In the genomic region with DNA sequence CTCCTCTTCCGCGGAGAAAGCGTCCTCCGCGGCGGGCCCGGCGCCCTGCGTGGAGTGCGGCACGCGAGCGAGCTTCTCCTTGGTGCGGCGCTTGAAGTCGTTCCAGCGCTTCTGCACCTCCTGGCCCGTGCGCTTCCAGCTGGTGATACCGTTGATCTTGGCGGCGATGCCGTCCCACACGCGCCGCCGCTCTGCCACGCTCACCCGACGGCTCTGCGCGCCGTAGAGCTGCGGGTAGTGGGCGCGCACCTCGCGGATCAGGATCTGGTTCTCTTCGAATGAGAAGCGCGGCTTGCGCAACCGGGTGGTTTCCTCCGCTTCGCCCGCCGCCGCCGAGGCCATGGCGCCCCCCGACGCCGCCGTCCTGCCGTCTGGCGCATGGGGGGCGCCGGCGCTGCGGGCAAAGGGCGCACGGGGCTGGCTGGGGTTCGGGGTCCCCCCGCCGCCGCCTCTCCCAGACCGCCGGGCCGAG, we compare ENCODE assay signal across 9 cellular contexts. TPM values are rescaled to one million over a fixed set of nuclear protein-coding genes. Genes with fewer than 3 reads are reported as not detected.
DNase-seq lines count a peak whose midpoint lies in the region; ATAC-seq and TF ChIP-seq lines count a peak whose summit lies in the region.
"Had no signal": no experiment of that assay in that cellular context is flagged by ENCODE, and none has a peak within 500 bp of the region (broad histone marks: within the 10 kb centered on the region; RNA-seq: fewer than 3 reads in every experiment).

No MANE protein-coding gene starts in this region.

- no peak overlapping the region for H3K14ac ChIP-seq in trophoblast cell (ENCODE audit: low read length)

- H3K4me3 ChIP-seq in HEK293 (ENCODE audit: low read depth, low read length) (peak overlapping the region; percentile 75), fibroblast of villous mesenchyme (ENCODE audit: low read depth, low read length) (peak overlapping the region; percentile 93), trophoblast cell (ENCODE audit: low read depth, low read length) (peak overlapping the region; percentile 82)

- H3K18ac ChIP-seq in trophoblast cell (ENCODE audit: low read length): peak overlapping the region; percentile 39

- H3K27ac ChIP-seq in HEK293 (ENCODE audit: extremely low read depth, low read depth, low read length) (no peak overlapping the region; the same call in 1 of the 2 replicates), trophoblast cell (ENCODE audit: low read depth, low read length) (no peak overlapping the region)

- peaks cover 20% of the 10 kb centered on the region for H3K36me3 Mint-ChIP-seq in activated CD8-positive, alpha-beta memory T cell treated with anti-CD3 and anti-CD28 coated beads, Interleukin-2, amount 10 ng/mL, durations not matched to agents 7 days and 5 days

- no peak for ATAC-seq in activated CD8-positive, alpha-beta memory T cell treated with anti-CD3 and anti-CD28 coated beads, Interleukin-2, amount 10 ng/mL, durations not matched to agents 7 days and 5 days
- ATAC-seq in GM21528 (IDR thresholded peaks at IDR 0.05; ENCODE audit: low FRiP score, unreplicated experiment) (no peak), GM18505 (IDR thresholded peaks at IDR 0.05; ENCODE audit: unreplicated experiment) (no peak)
- ATAC-seq: left colon had no signal

- TF ChIP-seq CTCF in HEK293 (tag by site-specific recombination; IDR thresholded peaks at IDR 0.05): no peak
- no peak for TF ChIP-seq CTCF in fibroblast of villous mesenchyme (IDR thresholded peaks at IDR 0.05; ENCODE audit: insufficient read depth, low read depth, low read length)

- peak; percentile 30 for DNase-seq in AG08395 (ENCODE audit: low spot score)
- DNase-seq in activated CD8-positive, alpha-beta memory T cell treated with anti-CD3 and anti-CD28 coated beads, Interleukin-2, amount 10 ng/mL, durations not matched to agents 7 days and 5 days: peak; percentile 50
- peak; percentile 66 for DNase-seq in fibroblast of villous mesenchyme (ENCODE audit: low read depth)
- DNase-seq in trophoblast cell: peak; percentile 64 to 85
- DNase-seq in HCEC 1CT: no peak

- H3K9ac ChIP-seq in trophoblast cell (ENCODE audit: low read length): no peak overlapping the region

- peaks cover 5% of the 10 kb centered on the region for H3K79me2 ChIP-seq in trophoblast cell (ENCODE audit: control insufficient read depth, insufficient read depth, low read length, poor library complexity)

- peak overlapping the region; percentile 99 for H3K4me2 ChIP-seq in trophoblast cell (ENCODE audit: low read length)

- POLR2A ChIA-PET in HEK293 (lab: Yijun Ruan, JAX): interaction anchor here (2.2 to 3.4 kb wide), 3 partner anchors 15 to 38 kb away, joined by 14 to 46 read pairs (median 25); partner anchors contain the start of genes FOXA3, IRF2BP1 and SYMPK

- H3K9me3 ChIP-seq in HEK293 (ENCODE audit: control insufficient read depth, insufficient read depth, low read depth, low read length) (no peaks in the 10 kb centered on the region), trophoblast cell (ENCODE audit: insufficient read depth, low read depth, low read length) (no peaks in the 10 kb centered on the region)

- no peak overlapping the region for H2AFZ ChIP-seq in trophoblast cell (ENCODE audit: insufficient read depth, low read length, poor library complexity)

- peaks cover 9% of the 10 kb centered on the region; the same call in 1 of the 2 replicates for H3K4me1 ChIP-seq in HEK293 (ENCODE audit: control insufficient read depth, insufficient read depth, low read length)
- H3K4me1 ChIP-seq in trophoblast cell (ENCODE audit: control insufficient read depth in 1 of 2, insufficient read depth in 2 of 2, low read length in 2 of 2): peaks cover 5 to 6% of the 10 kb centered on the region in 2 experiments

- no peak overlapping the region for H3K27ac Mint-ChIP-seq in activated CD8-positive, alpha-beta memory T cell treated with anti-CD3 and anti-CD28 coated beads, Interleukin-2, amount 10 ng/mL, durations not matched to agents 7 days and 5 days

- no peak overlapping the region for H2BK120ac ChIP-seq in trophoblast cell (ENCODE audit: insufficient read depth, low read length, poor library complexity)

- TF ChIP-seq POLR2A in GM18505 (IDR thresholded peaks at IDR 0.05; ENCODE audit: borderline replicate concordance, extremely low read depth, insufficient read depth, insufficient read length): no peak

- H2BK5ac ChIP-seq in trophoblast cell (ENCODE audit: low read depth, low read length, poor library complexity): no peak overlapping the region

- no peak overlapping the region for H4K8ac ChIP-seq in trophoblast cell (ENCODE audit: low read depth, low read length)

- no peak overlapping the region for H3K4ac ChIP-seq in trophoblast cell (ENCODE audit: low read depth, low read length)

- no peak overlapping the region for H3K23ac ChIP-seq in trophoblast cell (ENCODE audit: low read length)

- H4K12ac ChIP-seq in trophoblast cell (ENCODE audit: low read depth, low read length): no peak overlapping the region

- H3K27me3 ChIP-seq in trophoblast cell (ENCODE audit: insufficient read depth, low read length): no peaks in the 10 kb centered on the region

- peaks cover 7% of the 10 kb centered on the region for H3K79me1 ChIP-seq in trophoblast cell (ENCODE audit: low read length)

- CTCF ChIA-PET in HEK293 (lab: Yijun Ruan, JAX): interaction anchor here (1.3 to 3.4 kb wide), 3 partner anchors 15 to 177 kb away, joined by 3 to 25 read pairs (median 4); no protein-coding TSS in a partner anchor
- CTCF ChIA-PET in activated CD8-positive, alpha-beta memory T cell treated with anti-CD3 and anti-CD28 coated beads, Interleukin-2, amount 10 ng/mL, durations not matched to agents 7 days and 5 days (lab: Charles Lee): interaction anchor here (0.5 to 5.0 kb wide), 9 partner anchors 9 to 132 kb away, joined by 3 to 65 read pairs (median 6); partner anchors contain the start of genes FOXA3, IRF2BP1, SIX5 and SYMPK

- peak overlapping the region; percentile 92 for H3K4me3 Mint-ChIP-seq in activated CD8-positive, alpha-beta memory T cell treated with anti-CD3 and anti-CD28 coated beads, Interleukin-2, amount 10 ng/mL, durations not matched to agents 7 days and 5 days

- H3K36me3 ChIP-seq in HEK293 (ENCODE audit: control insufficient read depth in 2 of 2, insufficient read depth in 1 of 2, low read length in 2 of 2) (peaks cover 27 to 38% of the 10 kb centered on the region in 2 experiments; a peak in 2 of 3 replicates), trophoblast cell (ENCODE audit: control insufficient read depth in 1 of 2, insufficient read depth in 2 of 2, low read length in 2 of 2) (peaks cover 13 to 17% of the 10 kb centered on the region in 2 experiments)

- no peak overlapping the region for H2BK12ac ChIP-seq in trophoblast cell (ENCODE audit: low read length)

- H4K91ac ChIP-seq in trophoblast cell (ENCODE audit: low read depth, low read length): no peak overlapping the region

- H2AK5ac ChIP-seq in trophoblast cell (ENCODE audit: low read length): no peak overlapping the region

- H3K27me3 Mint-ChIP-seq in activated CD8-positive, alpha-beta memory T cell treated with anti-CD3 and anti-CD28 coated beads, Interleukin-2, amount 10 ng/mL, durations not matched to agents 7 days and 5 days: no peaks in the 10 kb centered on the region

- no CpG with 5 or more reads among the region's 69 CpGs for WGBS in trophoblast cell (ENCODE audit: extremely low coverage, insufficient coverage, insufficient read length)

- H3K9me3 Mint-ChIP-seq in activated CD8-positive, alpha-beta memory T cell treated with anti-CD3 and anti-CD28 coated beads, Interleukin-2, amount 10 ng/mL, durations not matched to agents 7 days and 5 days (ENCODE audit: low read depth): no peaks in the 10 kb centered on the region

- H3K4me1 Mint-ChIP-seq in activated CD8-positive, alpha-beta memory T cell treated with anti-CD3 and anti-CD28 coated beads, Interleukin-2, amount 10 ng/mL, durations not matched to agents 7 days and 5 days: peaks cover 21% of the 10 kb centered on the region

TF ChIP-seq in HEK293, 187 proteins besides CTCF, POLR2A, EP300 and RAD21 (continues in another document):
- TF ChIP-seq ZNF112 (tag by site-specific recombination; IDR thresholded peaks at IDR 0.05) (no peak), REPIN1 (tag by site-specific recombination; IDR thresholded peaks at IDR 0.05; ENCODE audit: low read depth) (no peak), GLIS2 (tag by site-specific recombination; IDR thresholded peaks at IDR 0.05) (no peak), SCRT1 (tag by site-specific recombination; IDR thresholded peaks at IDR 0.05; ENCODE audit: borderline replicate concordance) (no peak), ZNF184 (tag by site-specific recombination; IDR thresholded peaks at IDR 0.05) (no peak), ELK4 (IDR thresholded peaks at IDR 0.05; ENCODE audit: borderline replicate concordance, low read depth, low read length) (no peak)

RNA-seq across cellular contexts. Expression of gene MYPOP, which starts 0.9 kb away (rescaled TPM):
- 10 to 100 TPM; 13.0 to 13.8 TPM for total RNA-seq in activated CD8-positive, alpha-beta memory T cell treated with anti-CD3 and anti-CD28 coated beads, Interleukin-2, amount 10 ng/mL, durations not matched to agents 7 days and 5 days
- 2.6 TPM in 2 replicates for total RNA-seq in fibroblast of villous mesenchyme
- polyA plus RNA-seq in trophoblast cell (2013): 20.7 and 21.0 TPM in 2 replicates

RNA-seq across cellular contexts. Expression of gene NANOS2, which starts 13.1 kb away (rescaled TPM):
- total RNA-seq in activated CD8-positive, alpha-beta memory T cell treated with anti-CD3 and anti-CD28 coated beads, Interleukin-2, amount 10 ng/mL, durations not matched to agents 7 days and 5 days: under 1 TPM in 1 of 2 experiments, not detected in 1; 0.18 TPM
- total RNA-seq in fibroblast of villous mesenchyme: not detected in 2 replicates
- not detected in 2 replicates for polyA plus RNA-seq in trophoblast cell (2013)
- total RNA-seq: left colon had no signal

RNA-seq across cellular contexts. Expression of gene IRF2BP1, which starts 15.5 kb away (rescaled TPM):
- 10 to 100 TPM; 18.9 to 19.0 TPM for total RNA-seq in activated CD8-positive, alpha-beta memory T cell treated with anti-CD3 and anti-CD28 coated beads, Interleukin-2, amount 10 ng/mL, durations not matched to agents 7 days and 5 days
- total RNA-seq in fibroblast of villous mesenchyme: 26.3 and 30.9 TPM in 2 replicates
- polyA plus RNA-seq in trophoblast cell (2013): 9.5 and 9.8 TPM in 2 replicates

RNA-seq across cellular contexts. Expression of gene FOXA3, which starts 37.3 kb away (rescaled TPM):
- total RNA-seq in activated CD8-positive, alpha-beta memory T cell treated with anti-CD3 and anti-CD28 coated beads, Interleukin-2, amount 10 ng/mL, durations not matched to agents 7 days and 5 days: under 1 TPM in 1 of 2 experiments, not detected in 1; 0.14 TPM
- total RNA-seq in fibroblast of villous mesenchyme: not detected in 2 replicates
- 1.6 and 1.8 TPM in 2 replicates for polyA plus RNA-seq in trophoblast cell (2013)

RNA-seq across cellular contexts. Expression of gene SYMPK, which starts 38.5 kb away (rescaled TPM):
- total RNA-seq in activated CD8-positive, alpha-beta memory T cell treated with anti-CD3 and anti-CD28 coated beads, Interleukin-2, amount 10 ng/mL, durations not matched to agents 7 days and 5 days: 100 to 1,000 TPM; 119 to 125 TPM
- total RNA-seq in fibroblast of villous mesenchyme: 37.1 and 38.7 TPM in 2 replicates
- 53.3 and 55.9 TPM in 2 replicates for polyA plus RNA-seq in trophoblast cell (2013)
